16 cellular contexts compared by ENCODE assay signal in genomic region chr1:229552732-229553131, GRCh38.
"Had no signal": no experiment of that assay in that cellular context is flagged by ENCODE, and none has a peak within 500 bp of the region (broad histone marks: within the 10 kb centered on the region; RNA-seq: fewer than 3 reads in every experiment).

No MANE protein-coding gene starts in this region.

- ATAC-seq: gastrocnemius medialis, left colon, lower lobe of right lung, psoas muscle, right lobe of liver, T-cell had no signal

- H3K27ac ChIP-seq: gastrocnemius medialis, lower lobe of right lung, psoas muscle, right lobe of liver, uterus had no signal

- H3K27ac Mint-ChIP-seq: activated T-helper 1 cell treated with anti-CD3 and anti-CD28 coated beads, Interleukin-12 subunit alpha, Interleukin-12 subunit beta, Interleukin-2, Interleukin-4 antibody, amounts not matched to agents 30 ng/mL and 10 ng/mL and 1 ng/mL, durations not matched to agents 14 hours and 24 hours and 36 hours; mesothelial cell of epicardium had no signal

- H3K9me3 ChIP-seq: ascending aorta, gastrocnemius medialis, lower lobe of right lung, psoas muscle, right lobe of liver, tibial artery, uterus had no signal

- H3K4me3 Mint-ChIP-seq: activated T-helper 1 cell treated with anti-CD3 and anti-CD28 coated beads, Interleukin-12 subunit alpha, Interleukin-12 subunit beta, Interleukin-2, Interleukin-4 antibody, amounts not matched to agents 30 ng/mL and 10 ng/mL and 1 ng/mL, durations not matched to agents 14 hours and 24 hours and 36 hours; mesothelial cell of epicardium; T-cell had no signal

- H3K36me3 ChIP-seq: right lobe of liver, uterus had no signal

- H3K4me3 ChIP-seq: ascending aorta, dorsolateral prefrontal cortex, gastrocnemius medialis, lower lobe of right lung, psoas muscle, right lobe of liver, smooth muscle cell, tibial artery, uterus had no signal

- H3K9me3 Mint-ChIP-seq: activated T-helper 1 cell treated with anti-CD3 and anti-CD28 coated beads, Interleukin-12 subunit alpha, Interleukin-12 subunit beta, Interleukin-2, Interleukin-4 antibody, amounts not matched to agents 30 ng/mL and 10 ng/mL and 1 ng/mL, durations not matched to agents 14 hours and 24 hours and 36 hours; mesothelial cell of epicardium; T-cell had no signal

- H3K27me3 Mint-ChIP-seq: T-cell had no signal

- H3K27me3 ChIP-seq: ascending aorta, dorsolateral prefrontal cortex, gastrocnemius medialis, right lobe of liver, tibial artery, uterus had no signal

- DNase-seq: activated CD4-positive, CD25-positive, alpha-beta regulatory T cell treated with anti-CD3 and anti-CD28 coated beads, Interleukin-2, amount 50 U/mL, for 72 hours; activated naive CD4-positive, alpha-beta T cell; dorsolateral prefrontal cortex; gastrocnemius medialis; left colon; lower lobe of right lung; psoas muscle; right lobe of liver; T-cell; T1000; tibial artery; uterus had no signal
